14 cellular contexts compared by ENCODE assay signal in the genomic region with DNA sequence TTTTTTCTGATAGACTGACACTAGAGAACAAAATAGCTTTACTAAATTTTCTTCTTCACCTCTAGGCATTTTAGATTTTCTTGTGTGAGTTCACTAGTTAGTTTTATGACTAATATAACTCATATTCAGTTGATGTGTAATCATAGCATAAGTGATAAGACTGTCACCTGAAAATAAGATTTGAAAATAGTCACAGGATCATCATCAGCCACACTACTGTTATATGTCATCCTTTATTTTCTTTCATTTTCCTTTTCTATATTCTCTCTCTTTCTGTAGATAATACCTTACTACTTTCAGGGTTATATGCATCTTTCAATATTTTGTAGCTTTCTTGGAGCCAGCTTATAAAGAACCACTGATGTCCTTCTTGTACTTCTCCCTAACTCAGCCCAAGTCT.
DNase-seq lines count a peak whose midpoint lies in the region; ATAC-seq lines count a peak whose summit lies in the region.
"Had no signal": no experiment of that assay in that cellular context is flagged by ENCODE, and none has a peak within 500 bp of the region (broad histone marks: within the 10 kb centered on the region; RNA-seq: fewer than 3 reads in every experiment).

No MANE protein-coding gene starts in this region.

- peak overlapping the region; percentile 1 for H3K4me3 Mint-ChIP-seq in T-helper 2 cell treated with Interferon-gamma antibody and Interleukin-4, amounts not matched to agents 5 μg/mL and 100 μg/mL, for 36 hours

- H3K27ac Mint-ChIP-seq in T-helper 2 cell treated with Interferon-gamma antibody and Interleukin-4, amounts not matched to agents 5 μg/mL and 100 μg/mL, for 36 hours: peak overlapping the region; percentile 54

- H3K36me3 Mint-ChIP-seq in T-helper 2 cell treated with Interferon-gamma antibody and Interleukin-4, amounts not matched to agents 5 μg/mL and 100 μg/mL, for 36 hours (ENCODE audit: low read depth): no peaks in the 10 kb centered on the region

- H3K9me3 Mint-ChIP-seq in T-helper 2 cell treated with Interferon-gamma antibody and Interleukin-4, amounts not matched to agents 5 μg/mL and 100 μg/mL, for 36 hours: peaks cover 9% of the 10 kb centered on the region

- peaks cover 13% of the 10 kb centered on the region for H3K4me1 Mint-ChIP-seq in T-helper 2 cell treated with Interferon-gamma antibody and Interleukin-4, amounts not matched to agents 5 μg/mL and 100 μg/mL, for 36 hours (ENCODE audit: low read depth)

- no peaks in the 10 kb centered on the region for H3K27me3 Mint-ChIP-seq in T-helper 2 cell treated with Interferon-gamma antibody and Interleukin-4, amounts not matched to agents 5 μg/mL and 100 μg/mL, for 36 hours (ENCODE audit: low read depth)

- peak; percentile 81 for ATAC-seq in GM18498 (IDR thresholded peaks at IDR 0.05; ENCODE audit: unreplicated experiment)
- ATAC-seq in GM18868 (IDR thresholded peaks at IDR 0.05; ENCODE audit: unreplicated experiment): peak; percentile 54
- ATAC-seq in HG02981 (IDR thresholded peaks at IDR 0.05; ENCODE audit: unreplicated experiment): peak; percentile 51
- ATAC-seq: A549 had no signal

- no peak for DNase-seq in T-helper 2 cell treated with Interferon-gamma antibody and Interleukin-4, amounts not matched to agents 5 μg/mL and 100 μg/mL, for 36 hours (ENCODE audit: low spot score)
- no peak for DNase-seq in dedifferentiated amniotic fluid mesenchymal stem cell (ENCODE audit: extremely low spot score)
- DNase-seq in SW 1271 (lab: John Stamatoyannopoulos, UW): no peak
- no peak for DNase-seq in NCI-H1105 (lab: John Stamatoyannopoulos, UW)
- DNase-seq: C1 segment of cervical spinal cord, DND-41, MV-4-11, NCI-H1417 treated with DMSO at 0.1 percent for 48 hours, NCI-H1930, SHP77 had no signal
